Comparison of ENCODE assay signal across 9 cellular contexts in genomic region chr4:706834-707598, GRCh38. TPM values are rescaled to one million over a fixed set of nuclear protein-coding genes. Genes with fewer than 3 reads are reported as not detected.
A peak's percentile ranks its signal among the peaks of the same experiment; 100 is the strongest.
DNase-seq lines count a peak whose midpoint lies in the region; ATAC-seq, FAIRE-seq and TF ChIP-seq lines count a peak whose summit lies in the region.
"Had no signal": no experiment of that assay in that cellular context is flagged by ENCODE, and none has a peak within 500 bp of the region (broad histone marks: within the 10 kb centered on the region; RNA-seq: fewer than 3 reads in every experiment).

No MANE protein-coding gene starts in this region.

- TF ChIP-seq CTCF in IMR-90 (conservative IDR thresholded peaks at IDR 0.05; ENCODE audit: low read depth, low read length) (no peak), bronchial epithelial cell (IDR thresholded peaks at IDR 0.05; ENCODE audit: insufficient read depth, low read length, severe bottlenecking) (no peak), lower lobe of right lung (IDR thresholded peaks at IDR 0.05) (no peak), tibial nerve (IDR thresholded peaks at IDR 0.05) (no peak)

- H3K9me1 ChIP-seq in IMR-90 (ENCODE audit: insufficient read depth, low read length) = peaks cover 13% of the 10 kb centered on the region

- peak overlapping the region; percentile 90 for H2AK9ac ChIP-seq in IMR-90 (replicated peaks; ENCODE audit: low read depth, low read length, poor library complexity)

- ATAC-seq in IMR-90 (ENCODE audit: low read depth) (no peak), lower lobe of right lung (no peak)

- TF ChIP-seq RAD21 in IMR-90 (IDR thresholded peaks at IDR 0.05; ENCODE audit: low read length) = no peak

- H3K9ac ChIP-seq in IMR-90 (ENCODE audit: low read depth, low read length) = peak overlapping the region; percentile 67

- FAIRE-seq in bronchial epithelial cell (lab: Jason Lieb, UNC) = no peak

- H2BK20ac ChIP-seq in IMR-90 (ENCODE audit: low read depth, low read length) = no peak overlapping the region

- peaks cover 6% of the 10 kb centered on the region; the same call in 1 of the 2 replicates for H3K27me3 ChIP-seq in IMR-90 (ENCODE audit: control insufficient read depth, insufficient read depth, low read length)
- H3K27me3 ChIP-seq in bronchial epithelial cell (ENCODE audit: control insufficient read depth, insufficient read depth, low read length) = no peaks in the 10 kb centered on the region
- H3K27me3 ChIP-seq in lower lobe of right lung (ENCODE audit: low read depth) = no peaks in the 10 kb centered on the region
- H3K27me3 ChIP-seq in tibial nerve = no peaks in the 10 kb centered on the region

- peaks cover 14% of the 10 kb centered on the region; the same call in 1 of the 2 replicates for H3K4me1 ChIP-seq in IMR-90 (ENCODE audit: control insufficient read depth, insufficient read depth, low read length)
- peaks cover 24% of the 10 kb centered on the region for H3K4me1 ChIP-seq in lower lobe of right lung
- H3K4me1 ChIP-seq in tibial nerve = peaks cover 0 to 45% (median 16%) of the 10 kb centered on the region in 4 donors

- intact Hi-C loops in IMR-90 (cut with micrococcal nuclease) (no loop called here), lower lobe of right lung (cut with DNase I) (no loop called here)

- CTCF ChIA-PET in IMR-90 (lab: Yijun Ruan, JAX) = no interaction called here

- 49% methylated on average over 5 of the region's 21 CpGs; no CpG with 5 or more reads in 1 of the 2 experiments for WGBS in IMR-90 (ENCODE audit: extremely low coverage in 2 of 2, insufficient read length in 1 of 2), 2 experiments
- 24 to 61% methylated on average over 8 to 16 of the region's 21 CpGs for WGBS in tibial nerve, 2 donors

- no peak overlapping the region for H4K8ac ChIP-seq in IMR-90 (ENCODE audit: low read depth in 2 of 2, low read length in 2 of 2)

- no peak overlapping the region for H3K14ac ChIP-seq in IMR-90 (replicated peaks; ENCODE audit: low read depth, low read length)

- peak overlapping the region; percentile 97 for H3K4me3 ChIP-seq in IMR-90 (ENCODE audit: insufficient read depth, low read depth, low read length)
- peak overlapping the region; percentile 56 for H3K4me3 ChIP-seq in bronchial epithelial cell (ENCODE audit: low read depth, low read length)
- H3K4me3 ChIP-seq in lower lobe of right lung = peak overlapping the region; percentile 49
- H3K4me3 ChIP-seq in tibial nerve = peak overlapping the region; percentile 86 to 96 (median 90)

- H3K36me3 ChIP-seq in IMR-90 (ENCODE audit: control insufficient read depth, insufficient read depth, low read length) (peaks cover 7% of the 10 kb centered on the region), bronchial epithelial cell (ENCODE audit: control insufficient read depth, insufficient read depth, low read length) (no peaks in the 10 kb centered on the region), lower lobe of right lung (peaks cover 5% of the 10 kb centered on the region), tibial nerve (peaks cover 0 to 10% (median 0%) of the 10 kb centered on the region in 3 donors)

- H4K91ac ChIP-seq in IMR-90 (ENCODE audit: insufficient read depth, low read depth, low read length) = no peak overlapping the region

- H2AK5ac ChIP-seq in IMR-90 (ENCODE audit: low read depth, low read length) = no peak overlapping the region; the same call in 1 of the 2 replicates

- no TSS peak for BruUV-seq in IMR-90 (replicated peaks; lab: Mats Ljungman, UMichigan)

- no peak overlapping the region for H2BK15ac ChIP-seq in IMR-90 (ENCODE audit: low read depth, low read length)

- DNase-seq in IMR-90 (no peak), bronchial epithelial cell (ENCODE audit: low read depth) (no peak), lower lobe of right lung (no peak), tibial nerve (ENCODE audit: low spot score in 2 of 2) (no peak), DMS 273 (lab: John Stamatoyannopoulos, UW; ENCODE audit: unreplicated experiment) (no peak), anterior cingulate cortex (lab: John Stamatoyannopoulos, UW) (no peak), ureter (ENCODE audit: low spot score) (no peak)
- DNase-seq: naive B cell, NCI-H1092 had no signal

- no peak overlapping the region for H3K4ac ChIP-seq in IMR-90 (ENCODE audit: low read depth, low read length)

- dilution Hi-C loops in IMR-90 (cut with HindIII; ENCODE audit: low sequenced_read_pairs, unreplicated experiment) = no loop called here

- POLR2A ChIA-PET in IMR-90 (lab: Charles Lee; ENCODE audit: unreplicated experiment) = no interaction called here

- no peak overlapping the region for H2BK120ac ChIP-seq in IMR-90 (ENCODE audit: low read depth, low read length)

- H3K79me1 ChIP-seq in IMR-90 (ENCODE audit: low read depth in 1 of 2, low read length in 2 of 2) = peaks cover 15 to 39% of the 10 kb centered on the region in 2 experiments; a peak in 3 of 4 replicates

- no peak overlapping the region for H3K56ac ChIP-seq in IMR-90 (ENCODE audit: extremely low read depth, insufficient read depth, low read length)

- TF ChIP-seq POLR2A in IMR-90 (IDR thresholded peaks at IDR 0.05; ENCODE audit: low read depth, low read length) (no peak), tibial nerve (IDR thresholded peaks at IDR 0.05) (no peak)

- H4K5ac ChIP-seq in IMR-90 (ENCODE audit: low read depth, low read length) = no peak overlapping the region

- H3K18ac ChIP-seq in IMR-90 (ENCODE audit: low read depth, low read length) = no peak overlapping the region

- 0 out of 2 replicates have a peak overlapping the region, but pooled peaks have one; percentile 4 for H3K23ac ChIP-seq in IMR-90 (ENCODE audit: low read depth, low read length)

- no peak for TF ChIP-seq EP300 in tibial nerve (IDR thresholded peaks at IDR 0.05)

- H2AFZ ChIP-seq in IMR-90 (replicated peaks; ENCODE audit: low read length, poor library complexity) = no peak overlapping the region

- in situ Hi-C loops in IMR-90 (cut with MboI; ENCODE audit: low sequenced_read_pairs) = no loop called here

- H3K4me2 ChIP-seq in IMR-90 (ENCODE audit: low read depth, low read length) = peak overlapping the region; percentile 98

- no peak overlapping the region for H2BK5ac ChIP-seq in IMR-90 (ENCODE audit: low read depth, low read length, poor library complexity, severe bottlenecking)

- peak overlapping the region; percentile 42; the same call in 1 of the 2 replicates for H3K27ac ChIP-seq in IMR-90 (ENCODE audit: insufficient read depth, low read length)
- H3K27ac ChIP-seq in lower lobe of right lung = no peak overlapping the region
- peak overlapping the region in 2 of 4 donors; percentile 69 to 97 for H3K27ac ChIP-seq in tibial nerve

- H4K20me1 ChIP-seq in IMR-90 (ENCODE audit: insufficient read depth, low read length) = peaks cover 37% of the 10 kb centered on the region

- no peaks in the 10 kb centered on the region for H3K9me3 ChIP-seq in IMR-90 (ENCODE audit: control insufficient read depth, insufficient read depth, low read length)
- H3K9me3 ChIP-seq in lower lobe of right lung = no peaks in the 10 kb centered on the region
- no peaks in the 10 kb centered on the region for H3K9me3 ChIP-seq in tibial nerve

TF ChIP-seq in IMR-90, 13 proteins besides CTCF, POLR2A, EP300 and RAD21 (continues in another document):
- TF ChIP-seq RCOR1 (IDR thresholded peaks at IDR 0.05; ENCODE audit: insufficient replicate concordance, low read length) (no peak), MAZ (IDR thresholded peaks at IDR 0.05; ENCODE audit: borderline replicate concordance, low read depth, low read length) (no peak), BHLHE40 (IDR thresholded peaks at IDR 0.05; ENCODE audit: low read depth, low read length) (no peak), MXI1 (IDR thresholded peaks at IDR 0.05; ENCODE audit: borderline replicate concordance, low read depth, low read length) (no peak), USF2 (IDR thresholded peaks at IDR 0.05; ENCODE audit: low read depth, low read length) (no peak), MAFK (IDR thresholded peaks at IDR 0.05; ENCODE audit: low read depth, low read length) (no peak), FOS (IDR thresholded peaks at IDR 0.05; ENCODE audit: low read depth, low read length) (no peak), CHD1 (IDR thresholded peaks at IDR 0.05; ENCODE audit: low read depth, low read length) (no peak)

RNA-seq across cellular contexts. Expression of gene PCGF3, which starts 1.4 kb away (rescaled TPM):
- total RNA-seq in IMR-90 (2012; rRNA removed) (40.0 and 45.0 TPM in 2 replicates), bronchial epithelial cell (30.5 and 40.1 TPM in 2 replicates), lower lobe of right lung (44.8 TPM), tibial nerve (100 to 1,000 TPM in 2 of 4 donors, 10 to 100 TPM in 2; 54.8 to 123 (median 90.5) TPM), ureter (63.3 TPM)
- polyA plus RNA-seq in IMR-90 (2012; rRNA removed) = 55.3 and 59.4 TPM in 2 replicates
- 33.1 and 59.8 TPM in 2 replicates for polyA plus RNA-seq in IMR-90 (2012; cell fraction: cytosol; rRNA removed)
- polyA plus RNA-seq in IMR-90 (2012; cell fraction: nucleus; rRNA removed; ENCODE audit: low replicate concordance) = 190 and 236 TPM in 2 replicates

RNA-seq across cellular contexts. Expression of gene SLC49A3, which starts 18.1 kb away (rescaled TPM):
- total RNA-seq in IMR-90 (2012; rRNA removed) = under 0.01 TPM in 2 replicates
- 0.32 and 0.36 TPM in 2 replicates for polyA plus RNA-seq in IMR-90 (2012; rRNA removed)
- 0.09 and 0.27 TPM in 2 replicates for polyA plus RNA-seq in IMR-90 (2012; cell fraction: cytosol; rRNA removed)
- polyA plus RNA-seq in IMR-90 (2012; cell fraction: nucleus; rRNA removed; ENCODE audit: low replicate concordance) = 0.54 and 1.4 TPM in 2 replicates
- 0.53 and 1.7 TPM in 2 replicates for total RNA-seq in bronchial epithelial cell
- total RNA-seq in lower lobe of right lung = 31.5 TPM
- total RNA-seq in tibial nerve = 10 to 100 TPM in 3 of 4 donors, 1 to 10 TPM in 1; 5.9 to 18.0 (median 14.3) TPM
- total RNA-seq in ureter = 8.9 TPM

RNA-seq across cellular contexts. Expression of gene MYL5, which starts 32.7 kb away (rescaled TPM):
- total RNA-seq in IMR-90 (2012; rRNA removed) (5.0 and 9.1 TPM in 2 replicates), bronchial epithelial cell (2.9 and 5.2 TPM in 2 replicates), lower lobe of right lung (9.7 TPM), tibial nerve (10 to 100 TPM in 3 of 4 donors, 1 to 10 TPM in 1; 5.2 to 32.8 (median 12.9) TPM), ureter (46.0 TPM)
- polyA plus RNA-seq in IMR-90 (2012; rRNA removed) = 16.0 and 17.8 TPM in 2 replicates
- polyA plus RNA-seq in IMR-90 (2012; cell fraction: cytosol; rRNA removed) = 10.5 and 14.2 TPM in 2 replicates
- 68.7 and 78.0 TPM in 2 replicates for polyA plus RNA-seq in IMR-90 (2012; cell fraction: nucleus; rRNA removed; ENCODE audit: low replicate concordance)

RNA-seq across cellular contexts. Expression of gene ATP5ME, which starts 32.9 kb away (rescaled TPM):
- total RNA-seq in IMR-90 (2012; rRNA removed) = 39.3 and 62.2 TPM in 2 replicates
- 603 and 663 TPM in 2 replicates for polyA plus RNA-seq in IMR-90 (2012; rRNA removed)
- polyA plus RNA-seq in IMR-90 (2012; cell fraction: cytosol; rRNA removed) = 498 and 689 TPM in 2 replicates
- polyA plus RNA-seq in IMR-90 (2012; cell fraction: nucleus; rRNA removed; ENCODE audit: low replicate concordance) = 88.5 and 91.8 TPM in 2 replicates
- 70.8 and 301 TPM in 2 replicates for total RNA-seq in bronchial epithelial cell
- 173 TPM for total RNA-seq in lower lobe of right lung
- 100 to 1,000 TPM in 3 of 4 donors, 10 to 100 TPM in 1; 50.0 to 219 (median 139) TPM for total RNA-seq in tibial nerve
- 317 TPM for total RNA-seq in ureter
